Comparison of ENCODE assay signal across 16 cellular contexts in genomic region chr3:38265604-38266307, GRCh38. TPM values are rescaled to one million over a fixed set of nuclear protein-coding genes. Genes with fewer than 3 reads are reported as not detected.
"Had no signal": no experiment of that assay in that cellular context is flagged by ENCODE, and none has a peak within 500 bp of the region (broad histone marks: within the 10 kb centered on the region; RNA-seq: fewer than 3 reads in every experiment).

Gene SLC22A13 (plus strand): TSS chr3:38265812. CDS start chr3:38265861, 49 bp downstream.

- DNase-seq: activated CD4-positive, alpha-beta T cell treated with anti-CD3 and anti-CD28 coated beads, Interleukin-2, amount 50 U/mL, for 1 hour; activated CD4-positive, CD25-positive, alpha-beta regulatory T cell treated with anti-CD3 and anti-CD28 coated beads, Interleukin-2, amount 50 U/mL, for 72 hours; activated CD8-positive, alpha-beta memory T cell treated with anti-CD3 and anti-CD28 coated beads for 24 hours; activated CD8-positive, alpha-beta memory T cell treated with anti-CD3 and anti-CD28 coated beads, Interleukin-2, amount 50 U/mL, for 48 hours; activated gamma-delta T cell; activated T-cell treated with anti-CD3 and anti-CD28 coated beads, Interleukin-2, amount 50 U/mL, for 48 hours; foreskin keratinocyte; hypothalamus; islet precursor cell; mesenchymal stem cell; naive thymus-derived CD4-positive, alpha-beta T cell; stimulated activated CD4-positive, alpha-beta T cell treated with anti-CD3 and anti-CD28 coated beads, Interleukin-2, amount 100 ng/mL, for 24 hours; stimulated activated naive CD4-positive, alpha-beta T cell treated with Interleukin-2 at 50 U/mL for 16 hours; tibial artery had no signal

- ATAC-seq: foreskin keratinocyte; naive thymus-derived CD4-positive, alpha-beta T cell had no signal

- H3K27me3 Mint-ChIP-seq: activated naive CD8-positive, alpha-beta T cell; naive thymus-derived CD4-positive, alpha-beta T cell had no signal

- H3K9me3 ChIP-seq: tibial artery had no signal

- H3K4me1 ChIP-seq: foreskin keratinocyte, tibial artery had no signal

- H3K4me3 ChIP-seq: tibial artery had no signal

- H3K27me3 ChIP-seq: foreskin keratinocyte, tibial artery had no signal

- H3K27ac ChIP-seq: epithelial cell of prostate, foreskin keratinocyte, tibial artery had no signal

- H3K4me3 Mint-ChIP-seq: activated naive CD8-positive, alpha-beta T cell; naive thymus-derived CD4-positive, alpha-beta T cell had no signal

- H3K27ac Mint-ChIP-seq: activated naive CD8-positive, alpha-beta T cell had no signal

RNA-seq across cellular contexts. Expression of gene SLC22A13, which starts in this region (rescaled TPM):
- polyA plus RNA-seq: naive thymus-derived CD4-positive, alpha-beta T cell had no signal
